In the genomic region with DNA sequence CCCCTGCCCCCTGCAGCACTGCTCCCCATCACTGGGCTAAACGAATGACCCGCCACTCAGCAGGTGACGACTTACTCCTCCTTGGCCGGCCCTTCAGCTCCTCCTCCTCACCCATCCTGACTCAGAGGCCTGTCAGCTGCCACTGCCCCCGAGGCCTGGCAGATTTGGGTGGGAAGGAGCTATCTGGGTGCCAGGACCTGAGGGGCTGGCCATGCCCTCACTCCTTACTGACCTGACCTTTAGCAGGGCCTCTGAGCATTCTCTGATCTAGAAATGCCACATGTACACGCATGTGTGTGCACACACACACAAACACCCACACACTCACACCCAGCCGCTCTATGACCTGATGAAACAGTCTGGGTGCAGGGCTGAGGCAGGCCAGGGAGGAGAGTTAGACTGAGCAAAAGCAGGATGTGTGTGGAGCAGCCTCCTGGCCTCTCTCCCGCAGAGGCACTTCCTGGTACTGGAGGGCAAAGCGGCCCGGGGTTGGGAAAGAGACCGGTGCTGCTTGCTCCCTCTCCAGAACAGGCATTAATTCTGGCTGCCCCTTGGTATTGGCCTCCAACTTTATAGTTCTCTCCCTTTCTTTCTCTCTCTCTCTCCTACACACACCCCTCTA, we compare ENCODE assay signal across 1 cellular context.
TF ChIP-seq lines count a peak whose summit lies in the region.

No MANE protein-coding gene starts in this region.

TF ChIP-seq in HepG2, 621 proteins besides CTCF, POLR2A, EP300 and RAD21 (continued from another document and continues in another):
- TF ChIP-seq, protein P1, sequence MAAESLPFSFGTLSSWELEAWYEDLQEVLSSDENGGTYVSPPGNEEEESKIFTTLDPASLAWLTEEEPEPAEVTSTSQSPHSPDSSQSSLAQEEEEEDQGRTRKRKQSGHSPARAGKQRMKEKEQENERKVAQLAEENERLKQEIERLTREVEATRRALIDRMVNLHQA (CRISPR knock-in tag; IDR thresholded peaks at IDR 0.05), result no peak
- TF ChIP-seq GLI4 (CRISPR knock-in tag; IDR thresholded peaks at IDR 0.05; ENCODE audit: borderline replicate concordance) (no peak), RARG (CRISPR knock-in tag; IDR thresholded peaks at IDR 0.05; ENCODE audit: low read depth) (no peak), PRPF4 (IDR thresholded peaks at IDR 0.05; ENCODE audit: low read depth, low read length, poor library complexity, severe bottlenecking) (no peak), SOX5 (CRISPR knock-in tag; IDR thresholded peaks at IDR 0.05; ENCODE audit: borderline replicate concordance) (no peak; the same call in 1 of the 2 replicates), HNRNPH1 (optimal IDR thresholded peaks at IDR 0.05; ENCODE audit: low read depth, low read length) (no peak), ZFYVE20 (CRISPR knock-in tag; IDR thresholded peaks at IDR 0.05; ENCODE audit: borderline replicate concordance, low read depth) (no peak), KLF12 (CRISPR knock-in tag; IDR thresholded peaks at IDR 0.05; ENCODE audit: borderline replicate concordance) (no peak), ZNF383 (CRISPR knock-in tag; IDR thresholded peaks at IDR 0.05; ENCODE audit: borderline replicate concordance) (no peak), TAF15 (IDR thresholded peaks at IDR 0.05; ENCODE audit: low read depth, low read length, poor library complexity, severe bottlenecking) (no peak), HNF4A (CRISPR knock-in tag; IDR thresholded peaks at IDR 0.05) (peak; percentile 55), ZNF597 (CRISPR knock-in tag; IDR thresholded peaks at IDR 0.05) (no peak), SATB2 (CRISPR knock-in tag; IDR thresholded peaks at IDR 0.05) (no peak), TERF1 (CRISPR knock-in tag; IDR thresholded peaks at IDR 0.05) (no peak; the same call in 1 of the 2 replicates), TBX3 (IDR thresholded peaks at IDR 0.05; ENCODE audit: borderline replicate concordance) (no peak), FOXM1 (CRISPR knock-in tag; IDR thresholded peaks at IDR 0.05) (no peak), NCOA1 (CRISPR knock-in tag; IDR thresholded peaks at IDR 0.05) (no peak), ATM (IDR thresholded peaks at IDR 0.05; ENCODE audit: borderline replicate concordance) (no peak), ZNF263 (CRISPR knock-in tag; IDR thresholded peaks at IDR 0.05) (no peak; the same call in 1 of the 2 replicates), ATRX (CRISPR knock-in tag; IDR thresholded peaks at IDR 0.05; ENCODE audit: borderline replicate concordance) (no peak), MTERF4 (CRISPR knock-in tag; IDR thresholded peaks at IDR 0.05) (no peak), NPAS2 (CRISPR knock-in tag; IDR thresholded peaks at IDR 0.05; ENCODE audit: borderline replicate concordance) (no peak), ZNF652 (CRISPR knock-in tag; IDR thresholded peaks at IDR 0.05; ENCODE audit: borderline replicate concordance, low read depth) (no peak), KLF16 (CRISPR knock-in tag; IDR thresholded peaks at IDR 0.05) (peak in 1 of 2 experiments; percentile 51; a peak in 1 of 4 replicates), SYNCRIP (IDR thresholded peaks at IDR 0.05; ENCODE audit: insufficient read depth, low read depth, low read length) (no peak), MIER2 (CRISPR knock-in tag; IDR thresholded peaks at IDR 0.05) (no peak), ASH2L (IDR thresholded peaks at IDR 0.05; ENCODE audit: insufficient read length, low read depth, low read length) (no peak), ZNF644 (CRISPR knock-in tag; IDR thresholded peaks at IDR 0.05; ENCODE audit: low read depth) (no peak), ZBTB38 (CRISPR knock-in tag; IDR thresholded peaks at IDR 0.05) (no peak; the same call in 1 of the 2 replicates), HOXA9 (CRISPR knock-in tag; IDR thresholded peaks at IDR 0.05; ENCODE audit: borderline replicate concordance) (no peak), ZNF430 (CRISPR knock-in tag; IDR thresholded peaks at IDR 0.05) (0 out of 2 replicates have a peak, but pooled peaks have one; percentile 20), SALL2 (CRISPR knock-in tag; IDR thresholded peaks at IDR 0.05) (peak; percentile 71; the same call in 1 of the 2 replicates), HNRNPUL1 (IDR thresholded peaks at IDR 0.05; ENCODE audit: low read depth, low read length) (no peak), ZEB1 (IDR thresholded peaks at IDR 0.05; ENCODE audit: insufficient replicate concordance, low read depth) (no peak), NBN (conservative IDR thresholded peaks at IDR 0.05) (no peak), NCOR1 (IDR thresholded peaks at IDR 0.05; ENCODE audit: borderline replicate concordance, low read length) (0 out of 2 replicates have a peak, but pooled peaks have one; percentile 41), SKI (IDR thresholded peaks at IDR 0.05; ENCODE audit: partially characterized antibody) (no peak)
- TF ChIP-seq, protein P2, sequence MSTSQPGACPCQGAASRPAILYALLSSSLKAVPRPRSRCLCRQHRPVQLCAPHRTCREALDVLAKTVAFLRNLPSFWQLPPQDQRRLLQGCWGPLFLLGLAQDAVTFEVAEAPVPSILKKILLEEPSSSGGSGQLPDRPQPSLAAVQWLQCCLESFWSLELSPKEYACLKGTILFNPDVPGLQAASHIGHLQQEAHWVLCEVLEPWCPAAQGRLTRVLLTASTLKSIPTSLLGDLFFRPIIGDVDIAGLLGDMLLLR (CRISPR knock-in tag; IDR thresholded peaks at IDR 0.05), result peak; percentile 57; the same call in 1 of the 2 replicates
- TF ChIP-seq, protein P3, sequence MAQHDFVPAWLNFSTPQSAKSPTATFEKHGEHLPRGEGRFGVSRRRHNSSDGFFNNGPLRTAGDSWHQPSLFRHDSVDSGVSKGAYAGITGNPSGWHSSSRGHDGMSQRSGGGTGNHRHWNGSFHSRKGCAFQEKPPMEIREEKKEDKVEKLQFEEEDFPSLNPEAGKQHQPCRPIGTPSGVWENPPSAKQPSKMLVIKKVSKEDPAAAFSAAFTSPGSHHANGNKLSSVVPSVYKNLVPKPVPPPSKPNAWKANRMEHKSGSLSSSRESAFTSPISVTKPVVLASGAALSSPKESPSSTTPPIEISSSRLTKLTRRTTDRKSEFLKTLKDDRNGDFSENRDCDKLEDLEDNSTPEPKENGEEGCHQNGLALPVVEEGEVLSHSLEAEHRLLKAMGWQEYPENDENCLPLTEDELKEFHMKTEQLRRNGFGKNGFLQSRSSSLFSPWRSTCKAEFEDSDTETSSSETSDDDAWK (CRISPR knock-in tag; IDR thresholded peaks at IDR 0.05), result no peak
- TF ChIP-seq, protein P4, sequence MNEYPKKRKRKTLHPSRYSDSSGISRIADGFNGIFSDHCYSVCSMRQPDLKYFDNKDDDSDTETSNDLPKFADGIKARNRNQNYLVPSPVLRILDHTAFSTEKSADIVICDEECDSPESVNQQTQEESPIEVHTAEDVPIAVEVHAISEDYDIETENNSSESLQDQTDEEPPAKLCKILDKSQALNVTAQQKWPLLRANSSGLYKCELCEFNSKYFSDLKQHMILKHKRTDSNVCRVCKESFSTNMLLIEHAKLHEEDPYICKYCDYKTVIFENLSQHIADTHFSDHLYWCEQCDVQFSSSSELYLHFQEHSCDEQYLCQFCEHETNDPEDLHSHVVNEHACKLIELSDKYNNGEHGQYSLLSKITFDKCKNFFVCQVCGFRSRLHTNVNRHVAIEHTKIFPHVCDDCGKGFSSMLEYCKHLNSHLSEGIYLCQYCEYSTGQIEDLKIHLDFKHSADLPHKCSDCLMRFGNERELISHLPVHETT (CRISPR knock-in tag; conservative IDR thresholded peaks at IDR 0.05), result no peak
- TF ChIP-seq, protein P5, sequence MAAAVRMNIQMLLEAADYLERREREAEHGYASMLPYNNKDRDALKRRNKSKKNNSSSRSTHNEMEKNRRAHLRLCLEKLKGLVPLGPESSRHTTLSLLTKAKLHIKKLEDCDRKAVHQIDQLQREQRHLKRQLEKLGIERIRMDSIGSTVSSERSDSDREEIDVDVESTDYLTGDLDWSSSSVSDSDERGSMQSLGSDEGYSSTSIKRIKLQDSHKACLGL (CRISPR knock-in tag; IDR thresholded peaks at IDR 0.05), result no peak
- TF ChIP-seq, protein P6, sequence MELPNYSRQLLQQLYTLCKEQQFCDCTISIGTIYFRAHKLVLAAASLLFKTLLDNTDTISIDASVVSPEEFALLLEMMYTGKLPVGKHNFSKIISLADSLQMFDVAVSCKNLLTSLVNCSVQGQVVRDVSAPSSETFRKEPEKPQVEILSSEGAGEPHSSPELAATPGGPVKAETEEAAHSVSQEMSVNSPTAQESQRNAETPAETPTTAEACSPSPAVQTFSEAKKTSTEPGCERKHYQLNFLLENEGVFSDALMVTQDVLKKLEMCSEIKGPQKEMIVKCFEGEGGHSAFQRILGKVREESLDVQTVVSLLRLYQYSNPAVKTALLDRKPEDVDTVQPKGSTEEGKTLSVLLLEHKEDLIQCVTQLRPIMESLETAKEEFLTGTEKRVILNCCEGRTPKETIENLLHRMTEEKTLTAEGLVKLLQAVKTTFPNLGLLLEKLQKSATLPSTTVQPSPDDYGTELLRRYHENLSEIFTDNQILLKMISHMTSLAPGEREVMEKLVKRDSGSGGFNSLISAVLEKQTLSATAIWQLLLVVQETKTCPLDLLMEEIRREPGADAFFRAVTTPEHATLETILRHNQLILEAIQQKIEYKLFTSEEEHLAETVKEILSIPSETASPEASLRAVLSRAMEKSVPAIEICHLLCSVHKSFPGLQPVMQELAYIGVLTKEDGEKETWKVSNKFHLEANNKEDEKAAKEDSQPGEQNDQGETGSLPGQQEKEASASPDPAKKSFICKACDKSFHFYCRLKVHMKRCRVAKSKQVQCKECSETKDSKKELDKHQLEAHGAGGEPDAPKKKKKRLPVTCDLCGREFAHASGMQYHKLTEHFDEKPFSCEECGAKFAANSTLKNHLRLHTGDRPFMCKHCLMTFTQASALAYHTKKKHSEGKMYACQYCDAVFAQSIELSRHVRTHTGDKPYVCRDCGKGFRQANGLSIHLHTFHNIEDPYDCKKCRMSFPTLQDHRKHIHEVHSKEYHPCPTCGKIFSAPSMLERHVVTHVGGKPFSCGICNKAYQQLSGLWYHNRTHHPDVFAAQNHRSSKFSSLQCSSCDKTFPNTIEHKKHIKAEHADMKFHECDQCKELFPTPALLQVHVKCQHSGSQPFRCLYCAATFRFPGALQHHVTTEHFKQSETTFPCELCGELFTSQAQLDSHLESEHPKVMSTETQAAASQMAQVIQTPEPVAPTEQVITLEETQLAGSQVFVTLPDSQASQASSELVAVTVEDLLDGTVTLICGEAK (IDR thresholded peaks at IDR 0.05), result no peak
- TF ChIP-seq, protein P6 (CRISPR knock-in tag; IDR thresholded peaks at IDR 0.05), result peak; percentile 87
- TF ChIP-seq, protein P7, sequence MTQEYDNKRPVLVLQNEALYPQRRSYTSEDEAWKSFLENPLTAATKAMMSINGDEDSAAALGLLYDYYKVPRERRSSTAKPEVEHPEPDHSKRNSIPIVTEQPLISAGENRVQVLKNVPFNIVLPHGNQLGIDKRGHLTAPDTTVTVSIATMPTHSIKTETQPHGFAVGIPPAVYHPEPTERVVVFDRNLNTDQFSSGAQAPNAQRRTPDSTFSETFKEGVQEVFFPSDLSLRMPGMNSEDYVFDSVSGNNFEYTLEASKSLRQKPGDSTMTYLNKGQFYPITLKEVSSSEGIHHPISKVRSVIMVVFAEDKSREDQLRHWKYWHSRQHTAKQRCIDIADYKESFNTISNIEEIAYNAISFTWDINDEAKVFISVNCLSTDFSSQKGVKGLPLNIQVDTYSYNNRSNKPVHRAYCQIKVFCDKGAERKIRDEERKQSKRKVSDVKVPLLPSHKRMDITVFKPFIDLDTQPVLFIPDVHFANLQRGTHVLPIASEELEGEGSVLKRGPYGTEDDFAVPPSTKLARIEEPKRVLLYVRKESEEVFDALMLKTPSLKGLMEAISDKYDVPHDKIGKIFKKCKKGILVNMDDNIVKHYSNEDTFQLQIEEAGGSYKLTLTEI (CRISPR knock-in tag; conservative IDR thresholded peaks at IDR 0.05), result no peak
